Comparison of ENCODE assay signal across 24 cellular contexts in genomic region chr4:153639556-153640475, GRCh38. TPM values are rescaled to one million over a fixed set of nuclear protein-coding genes. Genes with fewer than 3 reads are reported as not detected.
DNase-seq lines count a peak whose midpoint lies in the region; ATAC-seq lines count a peak whose summit lies in the region.
"Had no signal": no experiment of that assay in that cellular context is flagged by ENCODE, and none has a peak within 500 bp of the region (broad histone marks: within the 10 kb centered on the region; RNA-seq: fewer than 3 reads in every experiment).

No MANE protein-coding gene starts in this region.

- peaks cover 0 to 4% of the 10 kb centered on the region in 2 donors for H3K4me1 Mint-ChIP-seq in effector memory CD8-positive, alpha-beta T cell (ENCODE audit: low read depth in 2 of 2)

- no peak overlapping the region for H3K4me3 Mint-ChIP-seq in effector memory CD8-positive, alpha-beta T cell
- H3K4me3 Mint-ChIP-seq: activated CD4-positive, alpha-beta T cell treated with anti-CD3 and anti-CD28 coated beads, Interleukin-2, amount 10 ng/mL, durations not matched to agents 7 days and 5 days had no signal

- H3K36me3 Mint-ChIP-seq in activated naive CD4-positive, alpha-beta T cell treated with anti-CD3 and anti-CD28 coated beads, Interleukin-2, amount 50 U/mL, for 72 hours = peaks cover 6 to 15% of the 10 kb centered on the region in 2 donors
- H3K36me3 Mint-ChIP-seq in effector memory CD8-positive, alpha-beta T cell (ENCODE audit: insufficient read depth) = peaks cover 33% of the 10 kb centered on the region

- no peaks in the 10 kb centered on the region for H3K9me3 Mint-ChIP-seq in activated naive CD4-positive, alpha-beta T cell treated with anti-CD3 and anti-CD28 coated beads, Interleukin-2, amount 50 U/mL, for 72 hours
- no peaks in the 10 kb centered on the region for H3K9me3 Mint-ChIP-seq in effector memory CD8-positive, alpha-beta T cell
- H3K9me3 Mint-ChIP-seq: activated CD4-positive, alpha-beta T cell treated with anti-CD3 and anti-CD28 coated beads, Interleukin-2, amount 10 ng/mL, durations not matched to agents 7 days and 5 days; immature natural killer cell had no signal

- no peaks in the 10 kb centered on the region for H3K27me3 Mint-ChIP-seq in effector memory CD8-positive, alpha-beta T cell
- H3K27me3 Mint-ChIP-seq: activated CD4-positive, alpha-beta T cell treated with anti-CD3 and anti-CD28 coated beads, Interleukin-2, amount 10 ng/mL, durations not matched to agents 7 days and 5 days had no signal

- ATAC-seq in activated naive CD4-positive, alpha-beta T cell treated with anti-CD3 and anti-CD28 coated beads, Interleukin-2, amount 50 U/mL, for 72 hours = no peak
- no peak for ATAC-seq in effector memory CD8-positive, alpha-beta T cell (replicated peaks)
- ATAC-seq in GM21825 (IDR thresholded peaks at IDR 0.05; ENCODE audit: unreplicated experiment) = no peak
- ATAC-seq: mucosa of descending colon had no signal

- no peak for DNase-seq in activated naive CD4-positive, alpha-beta T cell treated with anti-CD3 and anti-CD28 coated beads, Interleukin-2, amount 50 U/mL, for 72 hours (ENCODE audit: low spot score in 2 of 2)
- no peak for DNase-seq in activated naive CD4-positive, alpha-beta T cell (lab: John Stamatoyannopoulos, UW)
- peak; percentile 51 to 59 for DNase-seq in NCI-H526 (lab: John Stamatoyannopoulos, UW)
- no peak for DNase-seq in effector memory CD8-positive, alpha-beta T cell
- DNase-seq in retina = peak; percentile 47
- DNase-seq in NOMO-1 (lab: John Stamatoyannopoulos, UW; ENCODE audit: unreplicated experiment in 2 of 2) = no peak
- no peak for DNase-seq in activated CD4-positive, alpha-beta T cell treated with anti-CD3 and anti-CD28 coated beads, Interleukin-2, amount 50 U/mL, for 48 hours
- DNase-seq: activated CD4-positive, alpha-beta T cell treated with anti-CD3 and anti-CD28 coated beads, Interleukin-2, amount 10 ng/mL, durations not matched to agents 7 days and 5 days; activated CD8-positive, alpha-beta memory T cell treated with anti-CD3 and anti-CD28 coated beads, Interleukin-2, amount 50 U/mL, for 48 hours; activated gamma-delta T cell; BE2C; GM23248; immature natural killer cell; mucosa of descending colon; NCI-H1105 treated with DMSO at 0.1 percent for 48 hours; NCI-H2081; NCI-H510A; SHP77 treated with DMSO at 0.1 percent for 48 hours; stimulated activated CD8-positive, alpha-beta memory T cell treated with anti-CD3 and anti-CD28 coated beads, Interleukin-4, amount 100 ng/mL, for 48 hours; substantia nigra; T-helper 1 cell had no signal

- peak overlapping the region; percentile 25 to 72 for H3K27ac Mint-ChIP-seq in activated naive CD4-positive, alpha-beta T cell treated with anti-CD3 and anti-CD28 coated beads, Interleukin-2, amount 50 U/mL, for 72 hours
- H3K27ac Mint-ChIP-seq in effector memory CD8-positive, alpha-beta T cell = peak overlapping the region; percentile 50 to 88
- H3K27ac Mint-ChIP-seq: activated CD4-positive, alpha-beta T cell treated with anti-CD3 and anti-CD28 coated beads, Interleukin-2, amount 10 ng/mL, durations not matched to agents 7 days and 5 days had no signal

RNA-seq across cellular contexts. Expression of gene TLR2, which starts 44.3 kb away (rescaled TPM):
- total RNA-seq in activated naive CD4-positive, alpha-beta T cell treated with anti-CD3 and anti-CD28 coated beads, Interleukin-2, amount 50 U/mL, for 72 hours = 1 to 10 TPM; 1.1 to 1.6 TPM
- total RNA-seq: G401, GM23248, HT1080 had no signal

Comparison
In these comparisons a context has a peak if more than half of its experiments do, and no peak if none do; other contexts are left out.
1. DNase-seq: peak in NCI-H526 (2 of 2) and retina (single experiment); none in activated naive CD4-positive, alpha-beta T cell treated with anti-CD3 and anti-CD28 coated beads, Interleukin-2, amount 50 U/mL, for 72 hours (0 of 2), activated naive CD4-positive, alpha-beta T cell (0 of 4), effector memory CD8-positive, alpha-beta T cell (0 of 3), NOMO-1 (0 of 2) and activated CD4-positive, alpha-beta T cell treated with anti-CD3 and anti-CD28 coated beads, Interleukin-2, amount 50 U/mL, for 48 hours (0 of 2).